ENCODE assay signal across 37 cellular contexts in genomic region chr11:70486026-70486415, GRCh38.
"Had no signal": no experiment of that assay in that cellular context is flagged by ENCODE, and none has a peak within 500 bp of the region (broad histone marks: within the 10 kb centered on the region; RNA-seq: fewer than 3 reads in every experiment).

No MANE protein-coding gene starts in this region.

- H3K4me3 Mint-ChIP-seq: activated B cell treated with CpG ODN at 0.5 μM for 24 hours; activated CD4-positive, alpha-beta memory T cell treated with anti-CD3 and anti-CD28 coated beads for 36 hours; activated CD4-positive, alpha-beta T cell treated with anti-CD3 and anti-CD28 coated beads, Interleukin-2, amount 10 ng/mL, durations not matched to agents 24 days and 14 days; activated CD8-positive, alpha-beta T cell treated with anti-CD3 and anti-CD28 coated beads for 36 hours; activated naive CD4-positive, alpha-beta T cell treated with anti-CD3 and anti-CD28 coated beads for 36 hours; activated naive CD8-positive, alpha-beta T cell treated with anti-CD3 and anti-CD28 coated beads for 36 hours; activated T-cell treated with anti-CD3 and anti-CD28 coated beads, Interleukin-2, amount 50 U/mL, for 4 hours; activated T-cell treated with anti-CD3 and anti-CD28 coated beads, Interleukin-2, amount 50 U/mL, for 72 hours; activated T-helper 1 cell treated with anti-CD3 and anti-CD28 coated beads, Interleukin-12 subunit alpha, Interleukin-12 subunit beta, Interleukin-2, Interleukin-4 antibody, amounts not matched to agents 30 ng/mL and 10 ng/mL and 1 ng/mL, durations not matched to agents 14 hours and 24 hours and 36 hours; activated T-helper 17 cell treated with anti-CD3 and anti-CD28 coated beads, Interleukin-2, amount 50 U/mL, for 72 hours; T-helper 1 cell treated with Interleukin-12 subunit alpha and Interleukin-12 subunit beta and Interleukin-4 antibody, amounts not matched to agents 30 μg/mL and 1 μg/mL, for 36 hours; T-helper 2 cell treated with Interferon-gamma antibody and Interleukin-4, amounts not matched to agents 5 μg/mL and 100 μg/mL, for 36 hours had no signal

- H3K9me3 Mint-ChIP-seq: activated B cell treated with CpG ODN at 0.5 μM for 24 hours; activated CD8-positive, alpha-beta T cell treated with anti-CD3 and anti-CD28 coated beads for 36 hours; activated naive CD4-positive, alpha-beta T cell treated with anti-CD3 and anti-CD28 coated beads, Interleukin-2, amount 50 U/mL, for 72 hours; activated T-cell treated with anti-CD3 and anti-CD28 coated beads, Interleukin-2, amount 50 U/mL, for 72 hours; T-helper 1 cell treated with Interleukin-12 subunit alpha and Interleukin-12 subunit beta and Interleukin-4 antibody, amounts not matched to agents 30 μg/mL and 1 μg/mL, for 36 hours; T-helper 2 cell treated with Interferon-gamma antibody and Interleukin-4, amounts not matched to agents 5 μg/mL and 100 μg/mL, for 36 hours had no signal

- H3K27ac ChIP-seq: adrenal gland, body of pancreas, brain microvascular endothelial cell, breast epithelium, VCaP had no signal

- H3K9me3 ChIP-seq: adrenal gland, body of pancreas had no signal

- H3K27me3 Mint-ChIP-seq: activated CD4-positive, alpha-beta T cell treated with anti-CD3 and anti-CD28 coated beads, Interleukin-2, amount 10 ng/mL, durations not matched to agents 24 days and 14 days; activated naive CD8-positive, alpha-beta T cell treated with anti-CD3 and anti-CD28 coated beads for 36 hours had no signal

- H3K4me3 ChIP-seq: adrenal gland, body of pancreas, breast epithelium had no signal

- H3K4me1 Mint-ChIP-seq: activated B cell treated with CpG ODN at 0.5 μM for 24 hours; activated naive CD8-positive, alpha-beta T cell treated with anti-CD3 and anti-CD28 coated beads for 36 hours; activated T-helper 17 cell treated with anti-CD3 and anti-CD28 coated beads, Interleukin-2, amount 50 U/mL, for 72 hours had no signal

- H3K36me3 ChIP-seq: adrenal gland, brain microvascular endothelial cell, breast epithelium had no signal

- H3K36me3 Mint-ChIP-seq: activated CD4-positive, alpha-beta memory T cell treated with anti-CD3 and anti-CD28 coated beads for 36 hours; activated naive CD4-positive, alpha-beta T cell treated with anti-CD3 and anti-CD28 coated beads, Interleukin-2, amount 50 U/mL, for 72 hours; activated naive CD8-positive, alpha-beta T cell treated with anti-CD3 and anti-CD28 coated beads for 36 hours had no signal

- ATAC-seq: activated CD8-positive, alpha-beta T cell treated with anti-CD3 and anti-CD28 coated beads for 36 hours; activated naive CD4-positive, alpha-beta T cell treated with anti-CD3 and anti-CD28 coated beads, Interleukin-2, amount 50 U/mL, for 72 hours; activated T-cell treated with anti-CD3 and anti-CD28 coated beads, Interleukin-2, amount 50 U/mL, for 4 hours; activated T-cell treated with anti-CD3 and anti-CD28 coated beads, Interleukin-2, amount 50 U/mL, for 72 hours; activated T-helper 17 cell treated with anti-CD3 and anti-CD28 coated beads, Interleukin-2, amount 50 U/mL, for 72 hours; body of pancreas had no signal

- H3K4me1 ChIP-seq: body of pancreas, breast epithelium had no signal

- DNase-seq: activated B cell treated with CpG ODN at 0.5 μM for 24 hours; activated CD4-positive, alpha-beta memory T cell treated with anti-CD3 and anti-CD28 coated beads for 36 hours; activated CD4-positive, alpha-beta T cell treated with anti-CD3 and anti-CD28 coated beads for 4 hours; activated CD4-positive, alpha-beta T cell treated with anti-CD3 and anti-CD28 coated beads, Interleukin-2, amount 10 ng/mL, durations not matched to agents 24 days and 14 days; activated CD4-positive, alpha-beta T cell treated with anti-CD3 and anti-CD28 coated beads, Interleukin-2, amount 50 U/mL, for 1 hour; activated CD4-positive, alpha-beta T cell treated with anti-CD3 and anti-CD28 coated beads, Interleukin-2, amount 50 U/mL, for 4 hours; activated CD4-positive, CD25-positive, alpha-beta regulatory T cell treated with anti-CD3 and anti-CD28 coated beads, Interleukin-2, amount 50 U/mL, for 72 hours; activated CD8-positive, alpha-beta memory T cell treated with anti-CD3 and anti-CD28 coated beads, Interleukin-2, amount 50 U/mL, for 4 hours; activated CD8-positive, alpha-beta T cell treated with anti-CD3 and anti-CD28 coated beads for 36 hours; activated effector memory CD4-positive, alpha-beta T cell treated with anti-CD3 and anti-CD28 coated beads, Interleukin-2, amount 50 U/mL, for 16 hours; activated gamma-delta T cell treated with Interleukin-2 at 50 U/mL for 16 hours; activated naive CD4-positive, alpha-beta T cell; activated naive CD4-positive, alpha-beta T cell treated with anti-CD3 and anti-CD28 coated beads for 36 hours; activated naive CD4-positive, alpha-beta T cell treated with anti-CD3 and anti-CD28 coated beads, Interleukin-2, amount 50 U/mL, for 16 hours; activated naive CD8-positive, alpha-beta T cell treated with anti-CD3 and anti-CD28 coated beads for 36 hours; activated T-cell treated with anti-CD3 and anti-CD28 coated beads for 4 hours; activated T-cell treated with anti-CD3 and anti-CD28 coated beads, Interleukin-2, amount 50 U/mL, for 1 hour; activated T-cell treated with anti-CD3 and anti-CD28 coated beads, Interleukin-2, amount 50 U/mL, for 4 hours; activated T-cell treated with anti-CD3 and anti-CD28 coated beads, Interleukin-2, amount 50 U/mL, for 72 hours; adrenal gland; amniotic stem cell; aorta; body of pancreas; brain microvascular endothelial cell; central memory CD4-positive, alpha-beta T cell; T-helper 1 cell; T-helper 2 cell; T-helper 9 cell had no signal

- H3K27me3 ChIP-seq: adrenal gland, body of pancreas, brain microvascular endothelial cell, breast epithelium had no signal

- FAIRE-seq: astrocyte, TTC549 had no signal

- H3K27ac Mint-ChIP-seq: activated B cell treated with CpG ODN at 0.5 μM for 24 hours; activated CD4-positive, alpha-beta memory T cell treated with anti-CD3 and anti-CD28 coated beads for 36 hours; activated CD4-positive, alpha-beta T cell treated with anti-CD3 and anti-CD28 coated beads, Interleukin-2, amount 10 ng/mL, durations not matched to agents 24 days and 14 days; activated CD8-positive, alpha-beta T cell treated with anti-CD3 and anti-CD28 coated beads for 36 hours; activated naive CD4-positive, alpha-beta T cell treated with anti-CD3 and anti-CD28 coated beads for 36 hours; activated naive CD4-positive, alpha-beta T cell treated with anti-CD3 and anti-CD28 coated beads, Interleukin-2, amount 50 U/mL, for 72 hours; activated naive CD8-positive, alpha-beta T cell treated with anti-CD3 and anti-CD28 coated beads for 36 hours; activated T-cell treated with anti-CD3 and anti-CD28 coated beads, Interleukin-2, amount 50 U/mL, for 72 hours; activated T-helper 1 cell treated with anti-CD3 and anti-CD28 coated beads, Interleukin-12 subunit alpha, Interleukin-12 subunit beta, Interleukin-2, Interleukin-4 antibody, amounts not matched to agents 30 ng/mL and 10 ng/mL and 1 ng/mL, durations not matched to agents 14 hours and 24 hours and 36 hours; activated T-helper 17 cell treated with anti-CD3 and anti-CD28 coated beads, Interleukin-2, amount 50 U/mL, for 72 hours; T-helper 1 cell treated with Interleukin-12 subunit alpha and Interleukin-12 subunit beta and Interleukin-4 antibody, amounts not matched to agents 30 μg/mL and 1 μg/mL, for 36 hours; T-helper 2 cell treated with Interferon-gamma antibody and Interleukin-4, amounts not matched to agents 5 μg/mL and 100 μg/mL, for 36 hours had no signal
